Comparison of ENCODE assay signal across 8 cellular contexts in the genomic region with DNA sequence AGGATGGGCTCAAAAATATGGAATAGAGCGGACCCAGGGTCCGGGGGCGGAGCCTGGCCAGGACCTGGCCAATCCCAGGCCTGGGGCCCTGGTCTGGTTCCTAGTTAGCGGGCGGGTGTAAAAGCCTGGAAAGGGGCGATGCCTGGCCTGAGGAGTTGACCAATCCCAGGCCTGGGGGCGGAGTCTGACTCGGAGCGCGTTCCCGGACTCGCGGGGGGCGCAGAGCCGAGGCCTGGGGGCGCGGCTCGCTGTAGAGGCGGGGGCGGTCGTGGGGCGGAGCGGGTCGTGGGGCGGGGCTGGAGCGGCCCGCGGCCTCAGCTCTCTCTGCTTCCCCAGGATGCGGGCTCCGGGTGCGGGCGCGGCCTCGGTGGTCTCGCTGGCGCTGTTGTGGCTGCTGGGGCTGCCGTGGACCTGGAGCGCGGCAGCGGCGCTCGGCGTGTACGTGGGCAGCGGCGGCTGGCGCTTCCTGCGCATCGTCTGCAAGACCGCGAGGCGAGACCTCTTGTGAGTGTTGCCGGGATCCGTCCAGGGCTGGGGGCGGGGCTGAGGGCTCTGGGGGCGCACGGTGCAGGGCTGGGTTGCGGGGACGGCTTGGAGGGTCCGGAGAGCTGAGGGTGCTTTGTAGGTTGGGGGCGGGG. TPM values are rescaled to one million over a fixed set of nuclear protein-coding genes. Genes with fewer than 3 reads are reported as not detected.
DNase-seq lines count a peak whose midpoint lies in the region; ATAC-seq, FAIRE-seq and TF ChIP-seq lines count a peak whose summit lies in the region.

A gene (plus strand): TSS at position 321 of the 638 bp plus-strand sequence. CDS start 17 bp downstream, at position 338.

- DNase-seq in A549 (ENCODE audit: low read depth in 1 of 2, low spot score in 1 of 2) (peak; percentile 78 to 96), NCI-H2171 treated with DMSO at 0.1 percent for 48 hours (lab: John Stamatoyannopoulos, UW) (peak; percentile 98), caudate nucleus (lab: John Stamatoyannopoulos, UW) (peak in 60 of 61 donors; percentile 91 to 100 (median 99)), immature natural killer cell (peak; percentile 92 to 93 (median 93)), small intestine (peak; percentile 88)

- H3K4me3 ChIP-seq in A549 (peak within 1 kb of the TSS; percentile 74), small intestine (ENCODE audit: low read depth in 1 of 2, low read length in 2 of 2) (peak within 1 kb of the TSS; percentile 57 to 63)

- peaks cover 6 to 18% (median 9%) of the 10 kb centered on the region in 3 donors for H3K27me3 Mint-ChIP-seq in immature natural killer cell (ENCODE audit: low read depth in 3 of 3)

- H3K9me3 ChIP-seq in A549: no peaks in the 10 kb centered on the region
- H3K9me3 ChIP-seq in small intestine (ENCODE audit: control insufficient read depth, low read depth): no peaks in the 10 kb centered on the region

- peaks cover 27 to 33% of the 10 kb centered on the region in 2 donors for H3K4me1 Mint-ChIP-seq in immature natural killer cell

- H3K4me1 ChIP-seq in A549 (peaks cover 28% of the 10 kb centered on the region; the same call in 2 of the 3 replicates), small intestine (ENCODE audit: control insufficient read depth in 2 of 2, insufficient read depth in 1 of 2, low read depth in 1 of 2, low read length in 1 of 2) (no peaks in the 10 kb centered on the region)

- H3K27ac ChIP-seq in A549 (peak within 1 kb of the TSS; percentile 84 to 93), VCaP (peak within 1 kb of the TSS; percentile 73), caudate nucleus (ENCODE audit: low read depth, low read length) (peak within 1 kb of the TSS; percentile 95), small intestine (ENCODE audit: low read depth in 1 of 2, low read length in 1 of 2) (peak within 1 kb of the TSS in 1 of 2 donors; percentile 82)

- no peaks in the 10 kb centered on the region for H3K36me3 Mint-ChIP-seq in immature natural killer cell

- FAIRE-seq in A549 (lab: Jason Lieb, UNC) (no peak), small intestine (lab: Jason Lieb, UNC) (no peak)

- ATAC-seq in A549 (peak; percentile 91 to 94), HG03066 (IDR thresholded peaks at IDR 0.05; ENCODE audit: low read depth, unreplicated experiment) (peak; percentile 68)

- peak within 1 kb of the TSS; percentile 86 to 98 (median 95) for H3K27ac Mint-ChIP-seq in immature natural killer cell

- no peaks in the 10 kb centered on the region for H3K36me3 ChIP-seq in small intestine (ENCODE audit: control insufficient read depth in 2 of 2, insufficient read depth in 2 of 2, low read length in 2 of 2)

- H3K9me3 Mint-ChIP-seq in immature natural killer cell: no peaks in the 10 kb centered on the region

- peak within 1 kb of the TSS; percentile 83 for H3K4me2 ChIP-seq in A549

- TF ChIP-seq EP300 in A549 (IDR thresholded peaks at IDR 0.05): no peak

- 17% methylated on average over 5 of the region's 61 CpGs for WGBS in A549 (ENCODE audit: missing lambda C conversion rate)
- 0 to 1% (median 1%) methylated on average over 40 to 61 of the region's 61 CpGs for WGBS in small intestine, 3 donors

- CTCF ChIA-PET in A549 (lab: Yijun Ruan, JAX): interaction anchor here (0.5 to 1.9 kb wide), 2 partner anchors 41 to 1050 kb away, joined by 4 to 11 read pairs; a partner anchor contains a TSS

- H3K27me3 ChIP-seq in small intestine (ENCODE audit: control insufficient read depth in 2 of 2, insufficient read depth in 2 of 2, low read length in 2 of 2): no peaks in the 10 kb centered on the region

- POLR2A ChIA-PET in A549 (lab: Yijun Ruan, JAX): interaction anchor here (0.5 kb wide), 1 partner anchor 293 kb away, joined by 4 read pairs; no protein-coding TSS in a partner anchor

- no peak for TF ChIP-seq RAD21 in A549 (conservative IDR thresholded peaks at IDR 0.05 in 1 of 2, IDR thresholded peaks at IDR 0.05 in 1 of 2)

- TF ChIP-seq POLR2A in A549 (IDR thresholded peaks at IDR 0.05; ENCODE audit: low read length): no peak
- TF ChIP-seq POLR2A in GM18526 (IDR thresholded peaks at IDR 0.05; ENCODE audit: extremely low read depth, insufficient read length): peak; percentile 16

- TF ChIP-seq CTCF in A549 (IDR thresholded peaks at IDR 0.05) (no peak), VCaP (conservative IDR thresholded peaks at IDR 0.05) (no peak)

- peak within 1 kb of the TSS; percentile 93 to 98 (median 95) for H3K4me3 Mint-ChIP-seq in immature natural killer cell

TF ChIP-seq in A549, 52 proteins besides CTCF, POLR2A, EP300 and RAD21:
- TF ChIP-seq MAZ (IDR thresholded peaks at IDR 0.05; ENCODE audit: borderline replicate concordance, low read depth, low read length): no peak

RNA-seq across cellular contexts. Expression of the gene that starts here (rescaled TPM):
- polyA plus RNA-seq in A549 (2011; rRNA removed) (1.8 and 2.7 TPM in 2 replicates), A549 (2017; fragmentation: RNase III; extraction: RNeasy Plus Mini Kit Qiagen cat#74134 plus additional on column Dnase treatment) (1.9 to 2.6 TPM (median 2.5 TPM) in 3 replicates), immature natural killer cell (10 to 100 TPM in 2 of 3 donors, 1 to 10 TPM in 1; 9.7 to 15.9 (median 15.3) TPM), small intestine (1 to 10 TPM in 2 of 3 donors, under 1 TPM in 1; 0.22 to 5.5 (median 1.1) TPM)
- polyA plus RNA-seq in A549 (2012; cell fraction: cytosol; rRNA removed): 2.6 and 4.1 TPM in 2 replicates
- 12.9 and 13.5 TPM in 2 replicates for polyA plus RNA-seq in A549 (2012; cell fraction: nucleus; rRNA removed)
- polyA minus RNA-seq in A549 (2011; rRNA and poly(A)+ RNA removed): 2.1 and 3.1 TPM in 2 replicates
